1 cellular context compared by ENCODE assay signal in the genomic region with DNA sequence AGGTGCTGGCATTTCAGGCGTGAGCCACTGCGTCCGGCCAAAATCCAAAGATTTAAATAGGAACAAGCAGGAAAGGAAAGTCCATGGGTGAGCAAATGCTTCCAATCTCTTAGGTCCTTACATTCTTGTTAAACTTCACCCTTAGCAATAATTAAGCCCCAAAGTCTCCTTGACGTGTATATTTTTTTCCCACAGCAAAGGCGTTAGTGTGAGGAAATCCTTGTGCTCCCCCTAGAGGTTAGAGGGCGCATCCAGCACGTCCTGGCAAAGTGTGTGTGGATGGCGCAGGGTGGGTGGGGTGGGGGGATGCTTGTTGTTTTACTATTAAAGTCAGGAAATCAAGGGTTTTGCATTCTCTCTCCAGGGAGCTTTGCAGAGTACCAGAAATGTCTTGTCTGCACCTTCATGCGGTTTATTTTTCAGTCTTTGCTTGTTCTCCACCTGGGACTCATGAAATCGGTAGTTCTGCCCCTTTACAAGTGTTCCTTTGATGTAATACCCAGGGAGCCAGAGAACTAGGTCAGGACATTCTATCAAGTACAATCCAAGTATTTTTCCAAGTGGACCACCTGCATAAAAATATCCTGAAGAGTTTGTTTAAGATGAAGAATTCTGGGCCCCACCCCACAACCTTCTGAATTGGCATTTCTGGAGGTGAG.
TF ChIP-seq lines count a peak whose summit lies in the region.

No MANE protein-coding gene starts in this region.

TF ChIP-seq in K562, 482 proteins besides CTCF, POLR2A, EP300 and RAD21 (continued from another document):
- TF ChIP-seq RFX5 (IDR thresholded peaks at IDR 0.05; ENCODE audit: low read depth, low read length) (no peak), ZFP30 (CRISPR knock-in tag; IDR thresholded peaks at IDR 0.05; ENCODE audit: borderline replicate concordance) (no peak), VEZF1 (CRISPR knock-in tag; IDR thresholded peaks at IDR 0.05) (0 out of 2 replicates have a peak, but pooled peaks have one; percentile 22), ETS1 (conservative IDR thresholded peaks at IDR 0.05; ENCODE audit: control insufficient read depth, low read depth, low read length) (no peak), ZNF197 (CRISPR knock-in tag; IDR thresholded peaks at IDR 0.05; ENCODE audit: low read depth) (no peak), CSDE1 (IDR thresholded peaks at IDR 0.05) (no peak), CREM (IDR thresholded peaks at IDR 0.05; ENCODE audit: low read depth) (peak; percentile 44; the same call in 1 of the 2 replicates), FOXP1 (CRISPR knock-in tag; IDR thresholded peaks at IDR 0.05) (no peak), IFI16 (CRISPR knock-in tag; IDR thresholded peaks at IDR 0.05) (no peak), DEAF1 (CRISPR knock-in tag; IDR thresholded peaks at IDR 0.05) (peak; percentile 56), DPF2 (IDR thresholded peaks at IDR 0.05) (0 out of 2 replicates have a peak, but pooled peaks have one; percentile 18), NRF1 (conservative IDR thresholded peaks at IDR 0.05 in 1 of 2, IDR thresholded peaks at IDR 0.05 in 1 of 2) (no peak), NEUROD1 (IDR thresholded peaks at IDR 0.05; ENCODE audit: borderline replicate concordance, low read depth, low read length, partially characterized antibody) (no peak), STAG1 (CRISPR knock-in tag; IDR thresholded peaks at IDR 0.05; ENCODE audit: borderline replicate concordance) (peak; percentile 48; the same call in 1 of the 2 replicates), RBM22 (IDR thresholded peaks at IDR 0.05; ENCODE audit: low read depth, low read length, poor library complexity, severe bottlenecking) (no peak), CC2D1A (IDR thresholded peaks at IDR 0.05) (no peak), FOXJ3 (CRISPR knock-in tag; IDR thresholded peaks at IDR 0.05) (no peak), ZNF707 (CRISPR knock-in tag; conservative IDR thresholded peaks at IDR 0.05) (no peak), ZNF384 (IDR thresholded peaks at IDR 0.05; ENCODE audit: low read depth, low read length) (peak; percentile 84), SMC3 (conservative IDR thresholded peaks at IDR 0.05; ENCODE audit: insufficient read depth, low read depth, low read length) (peak; percentile 65), CBX3 (IDR thresholded peaks at IDR 0.05; ENCODE audit: borderline replicate concordance in 1 of 2, low read length in 2 of 2) (peak in 1 of 2 experiments; percentile 31; a peak in 1 of 3 replicates), ZNF140 (CRISPR knock-in tag; IDR thresholded peaks at IDR 0.05) (no peak)
- TF ChIP-seq, protein P1, sequence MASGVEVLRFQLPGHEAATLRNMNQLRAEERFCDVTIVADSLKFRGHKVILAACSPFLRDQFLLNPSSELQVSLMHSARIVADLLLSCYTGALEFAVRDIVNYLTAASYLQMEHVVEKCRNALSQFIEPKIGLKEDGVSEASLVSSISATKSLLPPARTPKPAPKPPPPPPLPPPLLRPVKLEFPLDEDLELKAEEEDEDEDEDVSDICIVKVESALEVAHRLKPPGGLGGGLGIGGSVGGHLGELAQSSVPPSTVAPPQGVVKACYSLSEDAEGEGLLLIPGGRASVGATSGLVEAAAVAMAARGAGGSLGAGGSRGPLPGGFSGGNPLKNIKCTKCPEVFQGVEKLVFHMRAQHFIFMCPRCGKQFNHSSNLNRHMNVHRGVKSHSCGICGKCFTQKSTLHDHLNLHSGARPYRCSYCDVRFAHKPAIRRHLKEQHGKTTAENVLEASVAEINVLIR (CRISPR knock-in tag; IDR thresholded peaks at IDR 0.05): no peak
- TF ChIP-seq, protein P2, sequence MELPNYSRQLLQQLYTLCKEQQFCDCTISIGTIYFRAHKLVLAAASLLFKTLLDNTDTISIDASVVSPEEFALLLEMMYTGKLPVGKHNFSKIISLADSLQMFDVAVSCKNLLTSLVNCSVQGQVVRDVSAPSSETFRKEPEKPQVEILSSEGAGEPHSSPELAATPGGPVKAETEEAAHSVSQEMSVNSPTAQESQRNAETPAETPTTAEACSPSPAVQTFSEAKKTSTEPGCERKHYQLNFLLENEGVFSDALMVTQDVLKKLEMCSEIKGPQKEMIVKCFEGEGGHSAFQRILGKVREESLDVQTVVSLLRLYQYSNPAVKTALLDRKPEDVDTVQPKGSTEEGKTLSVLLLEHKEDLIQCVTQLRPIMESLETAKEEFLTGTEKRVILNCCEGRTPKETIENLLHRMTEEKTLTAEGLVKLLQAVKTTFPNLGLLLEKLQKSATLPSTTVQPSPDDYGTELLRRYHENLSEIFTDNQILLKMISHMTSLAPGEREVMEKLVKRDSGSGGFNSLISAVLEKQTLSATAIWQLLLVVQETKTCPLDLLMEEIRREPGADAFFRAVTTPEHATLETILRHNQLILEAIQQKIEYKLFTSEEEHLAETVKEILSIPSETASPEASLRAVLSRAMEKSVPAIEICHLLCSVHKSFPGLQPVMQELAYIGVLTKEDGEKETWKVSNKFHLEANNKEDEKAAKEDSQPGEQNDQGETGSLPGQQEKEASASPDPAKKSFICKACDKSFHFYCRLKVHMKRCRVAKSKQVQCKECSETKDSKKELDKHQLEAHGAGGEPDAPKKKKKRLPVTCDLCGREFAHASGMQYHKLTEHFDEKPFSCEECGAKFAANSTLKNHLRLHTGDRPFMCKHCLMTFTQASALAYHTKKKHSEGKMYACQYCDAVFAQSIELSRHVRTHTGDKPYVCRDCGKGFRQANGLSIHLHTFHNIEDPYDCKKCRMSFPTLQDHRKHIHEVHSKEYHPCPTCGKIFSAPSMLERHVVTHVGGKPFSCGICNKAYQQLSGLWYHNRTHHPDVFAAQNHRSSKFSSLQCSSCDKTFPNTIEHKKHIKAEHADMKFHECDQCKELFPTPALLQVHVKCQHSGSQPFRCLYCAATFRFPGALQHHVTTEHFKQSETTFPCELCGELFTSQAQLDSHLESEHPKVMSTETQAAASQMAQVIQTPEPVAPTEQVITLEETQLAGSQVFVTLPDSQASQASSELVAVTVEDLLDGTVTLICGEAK (IDR thresholded peaks at IDR 0.05): no peak
- TF ChIP-seq, protein P2 (CRISPR knock-in tag; IDR thresholded peaks at IDR 0.05): no peak
- TF ChIP-seq, protein P3, sequence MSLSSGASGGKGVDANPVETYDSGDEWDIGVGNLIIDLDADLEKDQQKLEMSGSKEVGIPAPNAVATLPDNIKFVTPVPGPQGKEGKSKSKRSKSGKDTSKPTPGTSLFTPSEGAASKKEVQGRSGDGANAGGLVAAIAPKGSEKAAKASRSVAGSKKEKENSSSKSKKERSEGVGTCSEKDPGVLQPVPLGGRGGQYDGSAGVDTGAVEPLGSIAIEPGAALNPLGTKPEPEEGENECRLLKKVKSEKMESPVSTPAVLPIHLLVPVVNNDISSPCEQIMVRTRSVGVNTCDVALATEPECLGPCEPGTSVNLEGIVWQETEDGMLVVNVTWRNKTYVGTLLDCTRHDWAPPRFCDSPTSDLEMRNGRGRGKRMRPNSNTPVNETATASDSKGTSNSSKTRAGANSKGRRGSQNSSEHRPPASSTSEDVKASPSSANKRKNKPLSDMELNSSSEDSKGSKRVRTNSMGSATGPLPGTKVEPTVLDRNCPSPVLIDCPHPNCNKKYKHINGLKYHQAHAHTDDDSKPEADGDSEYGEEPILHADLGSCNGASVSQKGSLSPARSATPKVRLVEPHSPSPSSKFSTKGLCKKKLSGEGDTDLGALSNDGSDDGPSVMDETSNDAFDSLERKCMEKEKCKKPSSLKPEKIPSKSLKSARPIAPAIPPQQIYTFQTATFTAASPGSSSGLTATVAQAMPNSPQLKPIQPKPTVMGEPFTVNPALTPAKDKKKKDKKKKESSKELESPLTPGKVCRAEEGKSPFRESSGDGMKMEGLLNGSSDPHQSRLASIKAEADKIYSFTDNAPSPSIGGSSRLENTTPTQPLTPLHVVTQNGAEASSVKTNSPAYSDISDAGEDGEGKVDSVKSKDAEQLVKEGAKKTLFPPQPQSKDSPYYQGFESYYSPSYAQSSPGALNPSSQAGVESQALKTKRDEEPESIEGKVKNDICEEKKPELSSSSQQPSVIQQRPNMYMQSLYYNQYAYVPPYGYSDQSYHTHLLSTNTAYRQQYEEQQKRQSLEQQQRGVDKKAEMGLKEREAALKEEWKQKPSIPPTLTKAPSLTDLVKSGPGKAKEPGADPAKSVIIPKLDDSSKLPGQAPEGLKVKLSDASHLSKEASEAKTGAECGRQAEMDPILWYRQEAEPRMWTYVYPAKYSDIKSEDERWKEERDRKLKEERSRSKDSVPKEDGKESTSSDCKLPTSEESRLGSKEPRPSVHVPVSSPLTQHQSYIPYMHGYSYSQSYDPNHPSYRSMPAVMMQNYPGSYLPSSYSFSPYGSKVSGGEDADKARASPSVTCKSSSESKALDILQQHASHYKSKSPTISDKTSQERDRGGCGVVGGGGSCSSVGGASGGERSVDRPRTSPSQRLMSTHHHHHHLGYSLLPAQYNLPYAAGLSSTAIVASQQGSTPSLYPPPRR (CRISPR knock-in tag; IDR thresholded peaks at IDR 0.05; ENCODE audit: borderline replicate concordance): no peak
- TF ChIP-seq, protein P4, sequence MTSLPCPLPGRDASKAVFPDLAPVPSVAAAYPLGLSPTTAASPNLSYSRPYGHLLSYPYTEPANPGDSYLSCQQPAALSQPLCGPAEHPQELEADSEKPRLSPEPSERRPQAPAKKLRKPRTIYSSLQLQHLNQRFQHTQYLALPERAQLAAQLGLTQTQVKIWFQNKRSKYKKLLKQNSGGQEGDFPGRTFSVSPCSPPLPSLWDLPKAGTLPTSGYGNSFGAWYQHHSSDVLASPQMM (CRISPR knock-in tag; IDR thresholded peaks at IDR 0.05): no peak
